ENCODE assay signal across 21 cellular contexts in genomic region chr1:54462597-54463258, GRCh38. TPM values are rescaled to one million over a fixed set of nuclear protein-coding genes. Genes with fewer than 3 reads are reported as not detected.
DNase-seq lines count a peak whose midpoint lies in the region; ATAC-seq and TF ChIP-seq lines count a peak whose summit lies in the region.
"Had no signal": no experiment of that assay in that cellular context is flagged by ENCODE, and none has a peak within 500 bp of the region (broad histone marks: within the 10 kb centered on the region; RNA-seq: fewer than 3 reads in every experiment).

No MANE protein-coding gene starts in this region.

- 79 to 87% methylated on average over 7 to 13 of the region's 13 CpGs for WGBS in endodermal cell (ENCODE audit: insufficient coverage in 1 of 2, insufficient read length in 1 of 2), 2 experiments

- H3K4me3 Mint-ChIP-seq in GM23338, result no peak overlapping the region; the same call in 2 of the 3 replicates
- no peak overlapping the region for H3K4me3 Mint-ChIP-seq in endodermal cell
- H3K4me3 Mint-ChIP-seq: activated naive CD8-positive, alpha-beta T cell treated with anti-CD3 and anti-CD28 coated beads, Interleukin-2, amount 50 U/mL, for 24 hours; stimulated activated naive B cell treated with anti-CD40 and anti-IgM and Interleukin-4, amounts not matched to agents 10 μg/mL and 1 μg/mL and 100 μg/mL, for 72 hours had no signal

- H3K4me1 ChIP-seq in GM23338 (ENCODE audit: insufficient read depth), result peaks cover 55% of the 10 kb centered on the region
- peaks cover 26% of the 10 kb centered on the region for H3K4me1 ChIP-seq in SJCRH30
- H3K4me1 ChIP-seq in endodermal cell (ENCODE audit: control insufficient read depth, insufficient read depth, low read length), result peaks cover 12% of the 10 kb centered on the region
- H3K4me1 ChIP-seq: tibial artery had no signal

- H3K27me3 Mint-ChIP-seq in GM23338 (ENCODE audit: insufficient read depth, low read depth, poor library complexity) (peaks cover 19% of the 10 kb centered on the region), endodermal cell (ENCODE audit: insufficient read depth) (no peaks in the 10 kb centered on the region)
- H3K27me3 Mint-ChIP-seq: activated naive CD8-positive, alpha-beta T cell treated with anti-CD3 and anti-CD28 coated beads, Interleukin-2, amount 50 U/mL, for 24 hours had no signal

- H3K27me3 ChIP-seq in GM23338 (ENCODE audit: insufficient read depth), result no peaks in the 10 kb centered on the region
- no peaks in the 10 kb centered on the region for H3K27me3 ChIP-seq in SJCRH30
- H3K27me3 ChIP-seq in endodermal cell (ENCODE audit: control insufficient read depth, insufficient read depth, low read length, poor library complexity, severe bottlenecking), result no peaks in the 10 kb centered on the region
- H3K27me3 ChIP-seq: esophagus muscularis mucosa, right atrium auricular region had no signal

- H3K9me3 ChIP-seq in SJCRH30 (replicated peaks), result no peaks in the 10 kb centered on the region
- no peaks in the 10 kb centered on the region for H3K9me3 ChIP-seq in endodermal cell (ENCODE audit: control insufficient read depth, low read length)
- H3K9me3 ChIP-seq: esophagus muscularis mucosa, right atrium auricular region, tibial artery had no signal

- H3K9me2 ChIP-seq in GM23338 (ENCODE audit: insufficient read depth), result peaks cover 5% of the 10 kb centered on the region; the same call in 1 of the 2 replicates

- peak; percentile 14 for ATAC-seq in GM23338
- ATAC-seq: activated naive CD8-positive, alpha-beta T cell treated with anti-CD3 and anti-CD28 coated beads, Interleukin-2, amount 50 U/mL, for 24 hours; left lobe of liver; stimulated activated naive B cell treated with anti-CD40 and anti-IgM and Interleukin-4, amounts not matched to agents 10 μg/mL and 1 μg/mL and 100 μg/mL, for 72 hours had no signal

- no peak for TF ChIP-seq CTCF in GM23338 (conservative IDR thresholded peaks at IDR 0.05; ENCODE audit: low read depth in 2 of 2)
- no peak for TF ChIP-seq CTCF in endodermal cell (conservative IDR thresholded peaks at IDR 0.05)

- DNase-seq in GM23338 (ENCODE audit: low spot score), result no peak
- no peak for DNase-seq in SJCRH30
- no peak for DNase-seq in endodermal cell
- DNase-seq in posterior vena cava (ENCODE audit: low spot score), result peak; percentile 10
- DNase-seq in DMS 273 (lab: John Stamatoyannopoulos, UW; ENCODE audit: unreplicated experiment), result no peak
- DNase-seq in LoVo (ENCODE audit: low spot score), result no peak
- no peak for DNase-seq in KG1 (lab: John Stamatoyannopoulos, UW)
- DNase-seq: activated CD4-positive, alpha-beta T cell treated with anti-CD3 and anti-CD28 coated beads for 48 hours; activated naive CD8-positive, alpha-beta T cell treated with anti-CD3 and anti-CD28 coated beads, Interleukin-2, amount 50 U/mL, for 24 hours; activated T-cell treated with anti-CD3 and anti-CD28 coated beads, Interleukin-2, amount 50 U/mL, for 1 hour; AML-193; Calu3; GOT3; NCI-H1417; NCI-H526; occipital lobe; stimulated activated naive B cell treated with anti-CD40 and anti-IgM and Interleukin-4, amounts not matched to agents 10 μg/mL and 1 μg/mL and 100 μg/mL, for 72 hours had no signal

- H4K20me1 ChIP-seq in GM23338 (replicated peaks; ENCODE audit: insufficient read depth), result no peaks in the 10 kb centered on the region

- intact Hi-C loops in posterior vena cava (cut with DNase I), result no loop called here

- no peak overlapping the region for H3K4me3 ChIP-seq in GM23338
- H3K4me3 ChIP-seq in SJCRH30, result peak overlapping the region; percentile 22
- H3K4me3 ChIP-seq in endodermal cell (ENCODE audit: low read length), result no peak overlapping the region
- H3K4me3 ChIP-seq: esophagus muscularis mucosa, right atrium auricular region, tibial artery had no signal

- H2AFZ ChIP-seq in GM23338, result peak overlapping the region; percentile 90

- H3K27ac ChIP-seq in GM23338 (ENCODE audit: low read depth), result no peak overlapping the region
- no peak overlapping the region; the same call in 1 of the 2 replicates for H3K27ac ChIP-seq in SJCRH30
- peak overlapping the region; percentile 18 for H3K27ac ChIP-seq in endodermal cell (ENCODE audit: low read depth, low read length)
- H3K27ac ChIP-seq: esophagus muscularis mucosa, right atrium auricular region, tibial artery had no signal

- no peak overlapping the region for H3K9ac ChIP-seq in endodermal cell (ENCODE audit: extremely low read depth, low read length, poor library complexity, severe bottlenecking)

- no peaks in the 10 kb centered on the region for H3K9me3 Mint-ChIP-seq in GM23338
- peaks cover 3% of the 10 kb centered on the region for H3K9me3 Mint-ChIP-seq in endodermal cell
- H3K9me3 Mint-ChIP-seq: activated naive CD8-positive, alpha-beta T cell treated with anti-CD3 and anti-CD28 coated beads, Interleukin-2, amount 50 U/mL, for 24 hours; stimulated activated naive B cell treated with anti-CD40 and anti-IgM and Interleukin-4, amounts not matched to agents 10 μg/mL and 1 μg/mL and 100 μg/mL, for 72 hours had no signal

- no peak overlapping the region for H3K27ac Mint-ChIP-seq in GM23338
- H3K27ac Mint-ChIP-seq in endodermal cell, result no peak overlapping the region
- H3K27ac Mint-ChIP-seq: activated naive CD8-positive, alpha-beta T cell treated with anti-CD3 and anti-CD28 coated beads, Interleukin-2, amount 50 U/mL, for 24 hours; stimulated activated naive B cell treated with anti-CD40 and anti-IgM and Interleukin-4, amounts not matched to agents 10 μg/mL and 1 μg/mL and 100 μg/mL, for 72 hours had no signal

- H3K36me3 Mint-ChIP-seq in GM23338 (ENCODE audit: low read depth) (peaks cover 4% of the 10 kb centered on the region; the same call in 1 of the 3 replicates), endodermal cell (ENCODE audit: low read depth) (peaks cover 1% of the 10 kb centered on the region)
- H3K36me3 Mint-ChIP-seq: stimulated activated naive B cell treated with anti-CD40 and anti-IgM and Interleukin-4, amounts not matched to agents 10 μg/mL and 1 μg/mL and 100 μg/mL, for 72 hours had no signal

- H3K4me1 Mint-ChIP-seq in GM23338 (peaks cover 58% of the 10 kb centered on the region), endodermal cell (peaks cover 47% of the 10 kb centered on the region)

- no peaks in the 10 kb centered on the region for H3K79me2 ChIP-seq in GM23338 (replicated peaks; ENCODE audit: insufficient read depth)

- peak overlapping the region; percentile 51 for H3K4me2 ChIP-seq in GM23338

- H3K36me3 ChIP-seq in GM23338 (ENCODE audit: insufficient read depth), result no peaks in the 10 kb centered on the region
- no peaks in the 10 kb centered on the region for H3K36me3 ChIP-seq in SJCRH30
- H3K36me3 ChIP-seq in endodermal cell (ENCODE audit: control insufficient read depth, insufficient read depth, low read length), result no peaks in the 10 kb centered on the region
- H3K36me3 ChIP-seq: esophagus muscularis mucosa, right atrium auricular region, tibial artery had no signal

- H3F3A ChIP-seq in GM23338 (replicated peaks; ENCODE audit: low read depth), result no peaks in the 10 kb centered on the region; the same call in 1 of the 2 replicates

TF ChIP-seq in GM23338, 12 proteins besides CTCF, POLR2A, EP300 and RAD21:
- TF ChIP-seq CREB1 (CRISPR knock-in tag; IDR thresholded peaks at IDR 0.05; ENCODE audit: low read depth) (no peak), NANOG (IDR thresholded peaks at IDR 0.05; ENCODE audit: borderline replicate concordance) (no peak)

RNA-seq across cellular contexts. Expression of gene SSBP3, which starts 56.5 kb away (rescaled TPM):
- total RNA-seq in GM23338 (2014; rRNA removed; shearing (Covaris generic)), result 47.4 and 59.5 TPM in 2 replicates
- polyA plus RNA-seq in GM23338 (2016; fragmentation: Nextera tagmentation; extraction: Ambion mirVana), result 68.6 and 82.3 TPM in 2 replicates
- 27.0 and 32.1 TPM in 2 replicates for total RNA-seq in SJCRH30 (2014; rRNA removed; shearing (Covaris generic))
- 100 to 1,000 TPM; 342 TPM for total RNA-seq in endodermal cell
- polyA plus RNA-seq in endodermal cell (2013, experiment 1 of 2), result 245 TPM
- 232 TPM for polyA plus RNA-seq in endodermal cell (2013, experiment 2 of 2)
- total RNA-seq in posterior vena cava, result 10 to 100 TPM; 41.8 to 56.1 TPM
